Comparison of ENCODE assay signal across 15 cellular contexts in the genomic region with DNA sequence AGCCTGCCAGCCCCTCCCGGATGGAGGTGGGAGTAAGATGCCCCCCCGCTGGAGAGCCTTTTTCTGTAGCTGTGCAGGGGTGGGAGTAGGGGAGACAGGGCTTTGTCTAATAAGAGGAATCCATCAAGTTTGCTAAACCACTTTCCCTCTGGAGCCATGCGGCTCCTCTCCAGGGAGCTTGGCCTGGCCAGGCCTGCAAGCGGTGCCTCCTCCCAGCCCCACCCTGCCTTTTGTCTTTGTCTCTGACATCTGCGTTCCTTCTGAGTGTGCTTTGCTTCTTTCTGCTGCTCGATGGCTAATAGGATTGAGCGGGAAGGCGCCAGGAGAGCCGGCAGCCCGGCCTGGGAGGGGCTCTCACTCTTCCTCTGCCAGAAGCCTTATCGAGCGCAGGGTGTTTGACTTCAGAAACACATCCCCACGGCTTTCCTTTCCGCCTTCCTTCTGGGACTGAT. TPM values are rescaled to one million over a fixed set of nuclear protein-coding genes. Genes with fewer than 3 reads are reported as not detected.
DNase-seq lines count a peak whose midpoint lies in the region; TF ChIP-seq lines count a peak whose summit lies in the region.
"Had no signal": no experiment of that assay in that cellular context is flagged by ENCODE, and none has a peak within 500 bp of the region (broad histone marks: within the 10 kb centered on the region; RNA-seq: fewer than 3 reads in every experiment).

No MANE protein-coding gene starts in this region.

- no peaks in the 10 kb centered on the region for H3K36me3 Mint-ChIP-seq in activated T-helper 2 cell treated with anti-CD3 and anti-CD28 coated beads, Interferon-gamma antibody, Interleukin-2, Interleukin-4, amounts not matched to agents 10 μg/mL and 5 μg/mL and 100 μg/mL, durations not matched to agents 14 hours and 24 hours and 36 hours (ENCODE audit: low read depth)
- H3K36me3 Mint-ChIP-seq: activated naive CD8-positive, alpha-beta T cell; CD8-positive, alpha-beta memory T cell had no signal

- H3K9me3 ChIP-seq in cardiac muscle cell (ENCODE audit: low read depth) (no peaks in the 10 kb centered on the region), osteoblast (ENCODE audit: low read depth, low read length) (no peaks in the 10 kb centered on the region)
- H3K9me3 ChIP-seq: colonic mucosa, SK-N-SH had no signal

- no peaks in the 10 kb centered on the region for H4K20me1 ChIP-seq in osteoblast (ENCODE audit: insufficient read depth, low read length)

- no peak overlapping the region for H3K4me2 ChIP-seq in osteoblast (ENCODE audit: insufficient read depth, low read length)
- H3K4me2 ChIP-seq: SK-N-SH had no signal

- intact Hi-C loops in activated T-helper 2 cell treated with anti-CD3 and anti-CD28 coated beads, Interferon-gamma antibody, Interleukin-2, Interleukin-4, amounts not matched to agents 10 μg/mL and 5 μg/mL and 100 μg/mL, durations not matched to agents 14 hours and 24 hours and 36 hours (cut with micrococcal nuclease) = no loop called here

- no peaks in the 10 kb centered on the region for H3K4me1 Mint-ChIP-seq in activated T-helper 2 cell treated with anti-CD3 and anti-CD28 coated beads, Interferon-gamma antibody, Interleukin-2, Interleukin-4, amounts not matched to agents 10 μg/mL and 5 μg/mL and 100 μg/mL, durations not matched to agents 14 hours and 24 hours and 36 hours (ENCODE audit: low read depth)
- H3K4me1 Mint-ChIP-seq: CD8-positive, alpha-beta memory T cell had no signal

- no peak overlapping the region for H3K27ac Mint-ChIP-seq in activated T-helper 2 cell treated with anti-CD3 and anti-CD28 coated beads, Interferon-gamma antibody, Interleukin-2, Interleukin-4, amounts not matched to agents 10 μg/mL and 5 μg/mL and 100 μg/mL, durations not matched to agents 14 hours and 24 hours and 36 hours
- H3K27ac Mint-ChIP-seq: activated naive CD8-positive, alpha-beta T cell; CD8-positive, alpha-beta memory T cell; HFFc6 had no signal

- no peak overlapping the region for H3K4me3 ChIP-seq in cardiac muscle cell
- no peak overlapping the region for H3K4me3 ChIP-seq in osteoblast (ENCODE audit: insufficient read depth, low read length)
- H3K4me3 ChIP-seq: colonic mucosa had no signal

- no peaks in the 10 kb centered on the region for H3K27me3 Mint-ChIP-seq in activated T-helper 2 cell treated with anti-CD3 and anti-CD28 coated beads, Interferon-gamma antibody, Interleukin-2, Interleukin-4, amounts not matched to agents 10 μg/mL and 5 μg/mL and 100 μg/mL, durations not matched to agents 14 hours and 24 hours and 36 hours (ENCODE audit: low read depth)
- H3K27me3 Mint-ChIP-seq: activated naive CD8-positive, alpha-beta T cell had no signal

- H3K27ac ChIP-seq in cardiac muscle cell = no peak overlapping the region
- H3K27ac ChIP-seq in osteoblast (ENCODE audit: low read depth, low read length) = no peak overlapping the region
- H3K27ac ChIP-seq: colonic mucosa had no signal

- H3K27me3 ChIP-seq in cardiac muscle cell (no peaks in the 10 kb centered on the region), osteoblast (ENCODE audit: insufficient read depth, low read length) (peaks cover 24% of the 10 kb centered on the region)
- H3K27me3 ChIP-seq: colonic mucosa had no signal

- no peaks in the 10 kb centered on the region for H3K9me3 Mint-ChIP-seq in activated T-helper 2 cell treated with anti-CD3 and anti-CD28 coated beads, Interferon-gamma antibody, Interleukin-2, Interleukin-4, amounts not matched to agents 10 μg/mL and 5 μg/mL and 100 μg/mL, durations not matched to agents 14 hours and 24 hours and 36 hours
- H3K9me3 Mint-ChIP-seq: CD8-positive, alpha-beta memory T cell; HFFc6 had no signal

- peaks cover 4% of the 10 kb centered on the region for H3K4me1 ChIP-seq in cardiac muscle cell (ENCODE audit: low read depth)
- H3K4me1 ChIP-seq in osteoblast (ENCODE audit: insufficient read depth, low read length) = no peaks in the 10 kb centered on the region
- H3K4me1 ChIP-seq: colonic mucosa had no signal

- H3K36me3 ChIP-seq in cardiac muscle cell (no peaks in the 10 kb centered on the region), osteoblast (ENCODE audit: insufficient read depth, low read length) (no peaks in the 10 kb centered on the region)
- H3K36me3 ChIP-seq: colonic mucosa had no signal

- no peak overlapping the region for H2AFZ ChIP-seq in osteoblast (ENCODE audit: low read length)

- TF ChIP-seq CTCF in cardiac muscle cell (IDR thresholded peaks at IDR 0.05; ENCODE audit: low read depth, low read length) (no peak), osteoblast (IDR thresholded peaks at IDR 0.05; ENCODE audit: extremely low read depth, low read depth, low read length) (no peak)

- peak; percentile 77 for DNase-seq in ELF-1 (ENCODE audit: low read depth, low spot score)
- DNase-seq in NCI-H69 (lab: John Stamatoyannopoulos, UW) = peak; percentile 75
- DNase-seq in cardiac muscle cell (ENCODE audit: low read depth in 1 of 2, low spot score in 1 of 2) = peak; percentile 14 to 23
- peak; percentile 87 for DNase-seq in osteoblast (ENCODE audit: insufficient read length, low spot score, missing footprints)
- no peak for DNase-seq in NCI-H187 treated with DMSO at 0.1 percent for 48 hours (lab: John Stamatoyannopoulos, UW)
- DNase-seq in mucosa of gallbladder (ENCODE audit: low spot score) = no peak
- DNase-seq in NOMO-1 treated with DMSO at 0.1 percent for 48 hours (lab: John Stamatoyannopoulos, UW; ENCODE audit: unreplicated experiment) = no peak
- DNase-seq in activated T-helper 2 cell treated with anti-CD3 and anti-CD28 coated beads, Interferon-gamma antibody, Interleukin-2, Interleukin-4, amounts not matched to agents 10 μg/mL and 5 μg/mL and 100 μg/mL, durations not matched to agents 14 hours and 24 hours and 36 hours (ENCODE audit: low spot score) = no peak
- DNase-seq: CD8-positive, alpha-beta memory T cell; colonic mucosa; HFFc6; NCI-H1105 treated with DMSO at 0.1 percent for 48 hours; SK-N-SH had no signal

- H3K79me2 ChIP-seq in osteoblast (ENCODE audit: insufficient read depth, low read length) = no peaks in the 10 kb centered on the region

- no peak overlapping the region for H3K4me3 Mint-ChIP-seq in activated T-helper 2 cell treated with anti-CD3 and anti-CD28 coated beads, Interferon-gamma antibody, Interleukin-2, Interleukin-4, amounts not matched to agents 10 μg/mL and 5 μg/mL and 100 μg/mL, durations not matched to agents 14 hours and 24 hours and 36 hours (ENCODE audit: low read depth)
- H3K4me3 Mint-ChIP-seq: activated naive CD8-positive, alpha-beta T cell; CD8-positive, alpha-beta memory T cell; HFFc6 had no signal

RNA-seq across cellular contexts. Expression of gene FCN1, which starts 26.7 kb away (rescaled TPM):
- total RNA-seq in cardiac muscle cell = not detected in 2 replicates
- not detected in 2 replicates for polyA plus RNA-seq in cardiac muscle cell
- not detected in 2 replicates for total RNA-seq in osteoblast
- total RNA-seq in mucosa of gallbladder = 2.0 TPM
- not detected in 2 replicates for total RNA-seq in activated T-helper 2 cell treated with anti-CD3 and anti-CD28 coated beads, Interferon-gamma antibody, Interleukin-2, Interleukin-4, amounts not matched to agents 10 μg/mL and 5 μg/mL and 100 μg/mL, durations not matched to agents 14 hours and 24 hours and 36 hours
- total RNA-seq: fibroblast of villous mesenchyme, HFFc6 had no signal
- polyA plus RNA-seq: CD8-positive, alpha-beta memory T cell; SK-N-SH had no signal

Comparison
In these comparisons a context has a peak if more than half of its experiments do, and no peak if none do; other contexts are left out.
1. DNase-seq: peak in ELF-1 (single experiment), NCI-H69 (single experiment), cardiac muscle cell (2 of 2) and osteoblast (single experiment); none in NCI-H187 treated with DMSO at 0.1 percent for 48 hours (single experiment), mucosa of gallbladder (single experiment), NOMO-1 treated with DMSO at 0.1 percent for 48 hours (single experiment) and activated T-helper 2 cell treated with anti-CD3 and anti-CD28 coated beads, Interferon-gamma antibody, Interleukin-2, Interleukin-4, amounts not matched to agents 10 μg/mL and 5 μg/mL and 100 μg/mL, durations not matched to agents 14 hours and 24 hours and 36 hours (single experiment).